ENCODE assay signal across 8 cellular contexts in the genomic region with DNA sequence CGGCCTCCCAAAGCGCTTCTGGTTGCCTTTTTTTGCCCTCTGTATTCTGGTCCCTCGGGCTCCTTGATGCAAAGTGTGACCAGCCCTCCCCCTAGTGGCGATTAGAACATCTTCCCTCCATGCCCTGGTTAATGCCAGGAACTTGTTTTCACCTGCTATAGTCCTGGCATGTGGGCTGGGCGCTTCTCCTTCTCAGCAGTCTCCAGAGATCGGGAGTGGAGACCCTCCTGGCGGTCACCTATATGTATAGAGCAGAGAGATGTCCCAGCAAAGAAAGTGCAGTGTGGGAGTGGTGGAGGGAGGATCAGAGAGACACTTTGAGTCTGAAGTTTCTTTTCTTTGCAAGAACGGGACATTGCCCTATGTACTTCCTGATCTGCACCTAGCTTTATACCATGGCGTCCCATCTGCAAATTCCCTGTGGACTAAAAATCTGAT.
A peak's percentile ranks its signal among the peaks of the same experiment; 100 is the strongest.
DNase-seq lines count a peak whose midpoint lies in the region; ATAC-seq and TF ChIP-seq lines count a peak whose summit lies in the region.

No MANE protein-coding gene starts in this region.

- DNase-seq in Caki2 (ENCODE audit: low read depth), result peak; percentile 54
- DNase-seq in NCI-H526 (lab: John Stamatoyannopoulos, UW), result peak; percentile 53 to 90
- DNase-seq in activated CD8-positive, alpha-beta T cell treated with anti-CD3 and anti-CD28 coated beads for 36 hours, result peak; percentile 78
- peak; percentile 49 to 70 for DNase-seq in erythroblast (lab: John Stamatoyannopoulos, UW)
- peak in 9 of 10 donors; percentile 27 to 79 (median 54) for DNase-seq in naive thymus-derived CD8-positive, alpha-beta T cell
- DNase-seq in thyroid gland, result peak; percentile 47 to 62

- no peak overlapping the region for H3K4me3 ChIP-seq in thyroid gland (replicated peaks in 1 of 3)

- WGBS in thyroid gland, 2 donors, result 12 to 15% methylated on average over 9 of the region's 9 CpGs

- intact Hi-C loops in activated CD8-positive, alpha-beta T cell treated with anti-CD3 and anti-CD28 coated beads for 36 hours (cut with micrococcal nuclease), result loop anchor here (5.0 kb wide), 3 partner anchors 166 to 391 kb away; no protein-coding TSS in a partner anchor
- intact Hi-C loops in thyroid gland (cut with DNase I), result loop anchor here (10.0 kb wide), 1 partner anchor 388 kb away; no protein-coding TSS in a partner anchor

- no peaks in the 10 kb centered on the region for H3K36me3 Mint-ChIP-seq in activated CD8-positive, alpha-beta T cell treated with anti-CD3 and anti-CD28 coated beads for 36 hours (ENCODE audit: low read depth)
- peaks cover 0 to 4% (median 4%) of the 10 kb centered on the region in 3 donors for H3K36me3 Mint-ChIP-seq in naive thymus-derived CD8-positive, alpha-beta T cell

- peaks cover 19% of the 10 kb centered on the region for H3K27me3 Mint-ChIP-seq in activated CD8-positive, alpha-beta T cell treated with anti-CD3 and anti-CD28 coated beads for 36 hours
- peaks cover 11 to 28% (median 17%) of the 10 kb centered on the region in 5 donors for H3K27me3 Mint-ChIP-seq in naive thymus-derived CD8-positive, alpha-beta T cell

- ATAC-seq in GM19397 (IDR thresholded peaks at IDR 0.05; ENCODE audit: unreplicated experiment) (peak; percentile 93), HG03378 (IDR thresholded peaks at IDR 0.05; ENCODE audit: unreplicated experiment) (peak; percentile 96)
- ATAC-seq in activated CD8-positive, alpha-beta T cell treated with anti-CD3 and anti-CD28 coated beads for 36 hours, result peak; percentile 90
- peak; percentile 79 to 85 for ATAC-seq in naive thymus-derived CD8-positive, alpha-beta T cell

- H3K27ac Mint-ChIP-seq in activated CD8-positive, alpha-beta T cell treated with anti-CD3 and anti-CD28 coated beads for 36 hours, result no peak overlapping the region
- no peak overlapping the region for H3K27ac Mint-ChIP-seq in naive thymus-derived CD8-positive, alpha-beta T cell

- in situ Hi-C loops in Caki2 (cut with HindIII; ENCODE audit: low pct_unique_long_range_greater_than_20kb, low sequenced_read_pairs), result no loop called here

- H3K9me3 Mint-ChIP-seq in activated CD8-positive, alpha-beta T cell treated with anti-CD3 and anti-CD28 coated beads for 36 hours, result no peaks in the 10 kb centered on the region
- H3K9me3 Mint-ChIP-seq in naive thymus-derived CD8-positive, alpha-beta T cell, result peaks cover 0 to 12% (median 0%) of the 10 kb centered on the region in 9 donors

- no peak overlapping the region for H3K4me3 Mint-ChIP-seq in activated CD8-positive, alpha-beta T cell treated with anti-CD3 and anti-CD28 coated beads for 36 hours
- H3K4me3 Mint-ChIP-seq in naive thymus-derived CD8-positive, alpha-beta T cell, result peak overlapping the region in 5 of 10 donors; percentile 19 to 64 (median 35)

- no peak for TF ChIP-seq POLR2A in erythroblast (IDR thresholded peaks at IDR 0.05; ENCODE audit: low read length)
- no peak for TF ChIP-seq POLR2A in thyroid gland (IDR thresholded peaks at IDR 0.05)

- peak; percentile 71 for TF ChIP-seq CTCF in activated CD8-positive, alpha-beta T cell treated with anti-CD3 and anti-CD28 coated beads for 36 hours (IDR thresholded peaks at IDR 0.05)
- TF ChIP-seq CTCF in thyroid gland (IDR thresholded peaks at IDR 0.05), result peak; percentile 40 to 80 (median 60)

- no peaks in the 10 kb centered on the region for H3K4me1 Mint-ChIP-seq in activated CD8-positive, alpha-beta T cell treated with anti-CD3 and anti-CD28 coated beads for 36 hours (ENCODE audit: low read depth)
- peaks cover 2 to 13% (median 7%) of the 10 kb centered on the region in 4 donors for H3K4me1 Mint-ChIP-seq in naive thymus-derived CD8-positive, alpha-beta T cell

- no peaks in the 10 kb centered on the region for H3K27me3 ChIP-seq in thyroid gland

- H3K27ac ChIP-seq in thyroid gland, result no peak overlapping the region

- H3K36me3 ChIP-seq in thyroid gland, result no peaks in the 10 kb centered on the region

- no peaks in the 10 kb centered on the region for H3K4me1 ChIP-seq in thyroid gland

- CTCF ChIA-PET in activated CD8-positive, alpha-beta T cell treated with anti-CD3 and anti-CD28 coated beads for 36 hours (lab: Charles Lee), result interaction anchor here (0.9 to 2.8 kb wide), 4 partner anchors 187 to 410 kb away, joined by 4 to 12 read pairs (median 8); no protein-coding TSS in a partner anchor

- H3K9me3 ChIP-seq in thyroid gland, result no peaks in the 10 kb centered on the region

- POLR2A ChIA-PET in activated CD8-positive, alpha-beta T cell treated with anti-CD3 and anti-CD28 coated beads for 36 hours (lab: Charles Lee), result interaction anchor here (0.7 kb wide), 2 partner anchors 18 to 327 kb away, joined by 3 read pairs; no protein-coding TSS in a partner anchor
- POLR2A ChIA-PET in naive thymus-derived CD8-positive, alpha-beta T cell (lab: Charles Lee), result no interaction called here
